ENCODE assay signal across 8 cellular contexts in the genomic region with DNA sequence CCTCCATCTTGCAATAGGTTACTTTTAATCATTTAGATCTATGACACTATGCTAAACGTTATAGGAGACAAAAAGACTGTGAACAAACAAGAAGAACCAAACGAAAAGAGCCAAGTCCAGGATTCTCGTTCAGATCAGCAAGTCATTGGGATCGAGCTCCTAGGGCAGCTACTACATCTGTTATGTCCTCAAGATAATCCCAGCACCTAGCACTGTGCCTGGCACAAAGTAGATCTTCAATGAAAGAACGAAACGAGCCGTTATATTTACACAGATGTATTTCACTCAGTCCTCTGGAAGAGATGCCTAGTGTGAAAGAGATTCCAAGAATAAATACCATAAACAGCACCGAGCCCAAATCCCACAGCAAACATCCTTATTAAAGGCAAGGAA. TPM values are rescaled to one million over a fixed set of nuclear protein-coding genes. Genes with fewer than 3 reads are reported as not detected.
DNase-seq lines count a peak whose midpoint lies in the region; ATAC-seq and TF ChIP-seq lines count a peak whose summit lies in the region.

No MANE protein-coding gene starts in this region.

- peaks cover 37% of the 10 kb centered on the region for H3K4me1 ChIP-seq in CD4-positive, alpha-beta memory T cell (ENCODE audit: insufficient read depth, low read length)
- H3K4me1 ChIP-seq in ascending aorta (peaks cover 4 to 11% of the 10 kb centered on the region in 2 donors), left lung (peaks cover 0 to 22% of the 10 kb centered on the region in 2 donors), thyroid gland (peaks cover 4 to 6% of the 10 kb centered on the region in 2 donors)

- DNase-seq in CD4-positive, alpha-beta memory T cell, result no peak
- DNase-seq in ascending aorta (ENCODE audit: low spot score in 2 of 2) (no peak), left lung (no peak), thyroid gland (no peak), HEK293T (ENCODE audit: extremely low spot score) (no peak), HT-29 (ENCODE audit: low spot score) (no peak)
- DNase-seq in NK-92 treated with Interleukin-12 subunit alpha and Interleukin-12 subunit beta, amount 100 ng/mL, for 24 hours (lab: John Stamatoyannopoulos, UW), result no peak

- CTCF ChIA-PET in CD4-positive, alpha-beta memory T cell (lab: Charles Lee; ENCODE audit: partially characterized antibody), result interaction anchor here (1.2 to 5.0 kb wide), 5 partner anchors 13 to 540 kb away, joined by 3 to 34 read pairs (median 4); no protein-coding TSS in a partner anchor
- CTCF ChIA-PET in HEK293T (lab: Yijun Ruan, JAX), result interaction anchor here (5.4 kb wide), 1 partner anchor 16 kb away, joined by 35 read pairs; no protein-coding TSS in a partner anchor

- peaks cover 10 to 21% of the 10 kb centered on the region in 2 donors for H3K36me3 Mint-ChIP-seq in CD4-positive, alpha-beta memory T cell

- POLR2A ChIA-PET in CD4-positive, alpha-beta memory T cell (lab: Charles Lee; ENCODE audit: partially characterized antibody), result interaction anchor here (0.8 to 2.4 kb wide), 10 partner anchors 10 to 1130 kb away, joined by 3 to 13 read pairs (median 6); a partner anchor contains a TSS
- POLR2A ChIA-PET in HEK293T (lab: Yijun Ruan, JAX), result interaction anchor here (1.0 to 2.5 kb wide), 4 partner anchors 12 to 302 kb away, joined by 3 to 8 read pairs (median 6); a partner anchor contains a TSS

- H3K36me3 ChIP-seq in CD4-positive, alpha-beta memory T cell (ENCODE audit: insufficient read depth, low read length), result peaks cover 4% of the 10 kb centered on the region
- H3K36me3 ChIP-seq in ascending aorta, result no peaks in the 10 kb centered on the region
- H3K36me3 ChIP-seq in left lung, result peaks cover 0 to 6% of the 10 kb centered on the region in 2 donors
- H3K36me3 ChIP-seq in thyroid gland, result no peaks in the 10 kb centered on the region

- H3K27me3 ChIP-seq in CD4-positive, alpha-beta memory T cell (ENCODE audit: insufficient read depth, low read length), result no peaks in the 10 kb centered on the region
- no peaks in the 10 kb centered on the region for H3K27me3 ChIP-seq in ascending aorta
- H3K27me3 ChIP-seq in left lung, result peaks cover 0 to 4% of the 10 kb centered on the region in 2 donors
- no peaks in the 10 kb centered on the region for H3K27me3 ChIP-seq in thyroid gland

- H3K27ac ChIP-seq in CD4-positive, alpha-beta memory T cell (ENCODE audit: low read depth, low read length), result peak overlapping the region; percentile 97
- H3K27ac ChIP-seq in ascending aorta, result peak overlapping the region; percentile 91 to 94
- peak overlapping the region; percentile 85 to 95 for H3K27ac ChIP-seq in left lung
- peak overlapping the region; percentile 2 to 87 (median 59) for H3K27ac ChIP-seq in thyroid gland

- ATAC-seq in HG02938 (IDR thresholded peaks at IDR 0.05; ENCODE audit: unreplicated experiment), result peak; percentile 1
- peak; percentile 1 for ATAC-seq in left lung

- H3K9me3 ChIP-seq in CD4-positive, alpha-beta memory T cell (ENCODE audit: control insufficient read depth in 1 of 2, low read length in 2 of 2), result no peaks in the 10 kb centered on the region
- H3K9me3 ChIP-seq in ascending aorta, result no peaks in the 10 kb centered on the region
- H3K9me3 ChIP-seq in left lung, result no peaks in the 10 kb centered on the region
- H3K9me3 ChIP-seq in thyroid gland, result no peaks in the 10 kb centered on the region

- TF ChIP-seq CTCF in ascending aorta (IDR thresholded peaks at IDR 0.05), result no peak
- no peak for TF ChIP-seq CTCF in left lung (IDR thresholded peaks at IDR 0.05)
- no peak for TF ChIP-seq CTCF in thyroid gland (IDR thresholded peaks at IDR 0.05)

- no peaks in the 10 kb centered on the region for H3K27me3 Mint-ChIP-seq in CD4-positive, alpha-beta memory T cell

- H3K4me3 Mint-ChIP-seq in CD4-positive, alpha-beta memory T cell, result peak overlapping the region; percentile 95 to 98 (median 97)

- peak overlapping the region; percentile 62 to 90 for H3K4me3 ChIP-seq in CD4-positive, alpha-beta memory T cell (ENCODE audit: low read length in 2 of 2)
- H3K4me3 ChIP-seq in ascending aorta (peak overlapping the region; percentile 82 to 83), left lung (peak overlapping the region; percentile 71 to 76), thyroid gland (replicated peaks in 1 of 3) (peak overlapping the region in 2 of 3 donors; percentile 40 to 69)

- H3K9me3 Mint-ChIP-seq in CD4-positive, alpha-beta memory T cell, result no peaks in the 10 kb centered on the region

- peaks cover 30 to 55% (median 42%) of the 10 kb centered on the region in 4 donors for H3K4me1 Mint-ChIP-seq in CD4-positive, alpha-beta memory T cell

- H3K27ac Mint-ChIP-seq in CD4-positive, alpha-beta memory T cell, result peak overlapping the region; percentile 88 to 97 (median 96)

- WGBS in thyroid gland, 2 donors, result 5 to 7% methylated on average over 8 of the region's 8 CpGs

- no peak for TF ChIP-seq POLR2A in thyroid gland (IDR thresholded peaks at IDR 0.05)

- intact Hi-C loops in CD4-positive, alpha-beta memory T cell (cut with micrococcal nuclease), result loop anchor here (1.0 to 10.0 kb wide), 10 partner anchors 233 to 1400 kb away; a partner anchor contains a TSS
- intact Hi-C loops in ascending aorta (cut with DNase I), result loop anchor here (5.0 to 10.0 kb wide), 5 partner anchors 300 to 1403 kb away; a partner anchor contains a TSS
- intact Hi-C loops in left lung (cut with DNase I), result no loop called here
- intact Hi-C loops in thyroid gland (cut with DNase I), result no loop called here

TF ChIP-seq in HEK293T, 16 proteins besides CTCF, POLR2A, EP300 and RAD21:
- TF ChIP-seq LEF1 (IDR thresholded peaks at IDR 0.05; ENCODE audit: borderline replicate concordance), result no peak
- TF ChIP-seq ELF4 (IDR thresholded peaks at IDR 0.05), result no peak
- TF ChIP-seq ZNF384 (IDR thresholded peaks at IDR 0.05), result no peak
- TF ChIP-seq CTBP1 (IDR thresholded peaks at IDR 0.05; ENCODE audit: borderline replicate concordance), result no peak
- TF ChIP-seq TARDBP (IDR thresholded peaks at IDR 0.05), result no peak
- no peak for TF ChIP-seq ARNT (IDR thresholded peaks at IDR 0.05)
- no peak for TF ChIP-seq BHLHE40 (IDR thresholded peaks at IDR 0.05; ENCODE audit: borderline replicate concordance)
- TF ChIP-seq SP1 (IDR thresholded peaks at IDR 0.05), result no peak
- TF ChIP-seq, protein P1, sequence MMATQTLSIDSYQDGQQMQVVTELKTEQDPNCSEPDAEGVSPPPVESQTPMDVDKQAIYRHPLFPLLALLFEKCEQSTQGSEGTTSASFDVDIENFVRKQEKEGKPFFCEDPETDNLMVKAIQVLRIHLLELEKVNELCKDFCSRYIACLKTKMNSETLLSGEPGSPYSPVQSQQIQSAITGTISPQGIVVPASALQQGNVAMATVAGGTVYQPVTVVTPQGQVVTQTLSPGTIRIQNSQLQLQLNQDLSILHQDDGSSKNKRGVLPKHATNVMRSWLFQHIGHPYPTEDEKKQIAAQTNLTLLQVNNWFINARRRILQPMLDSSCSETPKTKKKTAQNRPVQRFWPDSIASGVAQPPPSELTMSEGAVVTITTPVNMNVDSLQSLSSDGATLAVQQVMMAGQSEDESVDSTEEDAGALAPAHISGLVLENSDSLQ (IDR thresholded peaks at IDR 0.05), result no peak
- no peak for TF ChIP-seq HDGF (IDR thresholded peaks at IDR 0.05; ENCODE audit: borderline replicate concordance)
- no peak for TF ChIP-seq FOXM1 (IDR thresholded peaks at IDR 0.05; ENCODE audit: borderline replicate concordance)

RNA-seq across cellular contexts. Expression of a gene that starts 0.5 kb away (rescaled TPM):
- total RNA-seq in CD4-positive, alpha-beta memory T cell, result 1 to 10 TPM; 1.3 to 2.5 TPM
- polyA plus RNA-seq in CD4-positive, alpha-beta memory T cell, result 1 to 10 TPM in 1 of 2 donors, under 1 TPM in 1; 0.36 to 2.6 TPM
- not detected for total RNA-seq in ascending aorta
- total RNA-seq in left lung, result 1 to 10 TPM; 5.3 to 5.4 TPM
- 10 to 100 TPM in 1 of 4 donors, 1 to 10 TPM in 3; 5.4 to 13.2 (median 6.3) TPM for total RNA-seq in thyroid gland
- total RNA-seq in HT-29 (2014; rRNA removed; shearing (Covaris generic)), result 1.9 and 2.8 TPM in 2 replicates

RNA-seq across cellular contexts. Expression of a gene that starts 0.7 kb away (rescaled TPM):
- 10 to 100 TPM; 54.0 to 58.9 TPM for total RNA-seq in CD4-positive, alpha-beta memory T cell
- polyA plus RNA-seq in CD4-positive, alpha-beta memory T cell, result 10 to 100 TPM; 40.9 to 42.2 TPM
- total RNA-seq in ascending aorta (9.4 TPM), left lung (1 to 10 TPM; 8.8 to 9.1 TPM), thyroid gland (1 to 10 TPM; 2.9 to 8.0 (median 7.3) TPM)
- total RNA-seq in HT-29 (2014; rRNA removed; shearing (Covaris generic)), result 10.3 and 12.1 TPM in 2 replicates

Comparison
In these comparisons a context has a peak if more than half of its experiments do, and no peak if none do; other contexts are left out.
1. intact Hi-C loops: an anchor here in CD4-positive, alpha-beta memory T cell (1.0 to 10.0 kb wide) and ascending aorta (5.0 to 10.0 kb wide); none called in left lung and thyroid gland.